16 cellular contexts compared by ENCODE assay signal in genomic region chr7:158564648-158565005, GRCh38. TPM values are rescaled to one million over a fixed set of nuclear protein-coding genes. Genes with fewer than 3 reads are reported as not detected.
DNase-seq lines count a peak whose midpoint lies in the region; TF ChIP-seq lines count a peak whose summit lies in the region.
"Had no signal": no experiment of that assay in that cellular context is flagged by ENCODE, and none has a peak within 500 bp of the region (broad histone marks: within the 10 kb centered on the region; RNA-seq: fewer than 3 reads in every experiment).

No MANE protein-coding gene starts in this region.

- H3K27me3 ChIP-seq in BLaER1 (no peaks in the 10 kb centered on the region), osteoblast (ENCODE audit: insufficient read depth, low read length) (no peaks in the 10 kb centered on the region)
- H3K27me3 ChIP-seq: BE2C had no signal

- no peak overlapping the region for H3K4me3 Mint-ChIP-seq in chondrocyte (ENCODE audit: unreplicated experiment)
- H3K4me3 Mint-ChIP-seq: CD8-positive, alpha-beta T cell; HFFc6 had no signal

- peaks cover 8% of the 10 kb centered on the region for H3K9me3 ChIP-seq in BLaER1
- no peaks in the 10 kb centered on the region for H3K9me3 ChIP-seq in osteoblast (ENCODE audit: low read depth, low read length)
- H3K9me3 ChIP-seq: A549, BE2C had no signal

- no peaks in the 10 kb centered on the region for H3K4me1 ChIP-seq in BLaER1
- no peaks in the 10 kb centered on the region for H3K4me1 ChIP-seq in osteoblast (ENCODE audit: insufficient read depth, low read length)
- H3K4me1 ChIP-seq: A549, BE2C had no signal

- H3K4me2 ChIP-seq in BLaER1: peak overlapping the region; percentile 24; the same call in 1 of the 2 replicates
- H3K4me2 ChIP-seq in osteoblast (ENCODE audit: insufficient read depth, low read length): no peak overlapping the region
- H3K4me2 ChIP-seq: A549 had no signal

- H2AFZ ChIP-seq in osteoblast (ENCODE audit: low read length): no peak overlapping the region

- H3K9ac ChIP-seq in BLaER1: no peak overlapping the region

- DNase-seq in Daoy (ENCODE audit: low read depth) (peak; percentile 44), chondrocyte (ENCODE audit: low spot score) (peak; percentile 33), osteoblast (ENCODE audit: insufficient read length, low spot score, missing footprints) (peak; percentile 61), middle frontal gyrus (ENCODE audit: extremely low spot score, low spot score) (no peak), medulla oblongata (ENCODE audit: extremely low spot score) (no peak)
- DNase-seq: BE2C; CD8-positive, alpha-beta T cell; COR-L47; DND-41; GF-D8; GOT3; HCEC 1CT; HFFc6 had no signal

- H3K27ac Mint-ChIP-seq in chondrocyte (ENCODE audit: unreplicated experiment): no peak overlapping the region
- H3K27ac Mint-ChIP-seq: CD14-positive monocyte; CD8-positive, alpha-beta T cell; HFFc6 had no signal

- H3K36me3 ChIP-seq in BLaER1: no peaks in the 10 kb centered on the region
- H3K36me3 ChIP-seq in osteoblast (ENCODE audit: insufficient read depth, low read length): no peaks in the 10 kb centered on the region
- H3K36me3 ChIP-seq: BE2C had no signal

- H3K27me3 Mint-ChIP-seq in chondrocyte (ENCODE audit: low read depth): peaks cover 2% of the 10 kb centered on the region

- H4K20me1 ChIP-seq in BLaER1 (no peaks in the 10 kb centered on the region), osteoblast (ENCODE audit: insufficient read depth, low read length) (no peaks in the 10 kb centered on the region)

- H3K27ac ChIP-seq in BLaER1 (no peak overlapping the region), osteoblast (ENCODE audit: low read depth, low read length) (no peak overlapping the region)
- H3K27ac ChIP-seq: A549 had no signal

- H3K9me3 Mint-ChIP-seq in chondrocyte (ENCODE audit: low read depth): no peaks in the 10 kb centered on the region
- H3K9me3 Mint-ChIP-seq: CD8-positive, alpha-beta T cell had no signal

- no peaks in the 10 kb centered on the region for H3K79me2 ChIP-seq in osteoblast (ENCODE audit: insufficient read depth, low read length)

- no peaks in the 10 kb centered on the region for H3K4me1 Mint-ChIP-seq in chondrocyte (ENCODE audit: low read depth)
- H3K4me1 Mint-ChIP-seq: CD14-positive monocyte had no signal

- H3K36me3 Mint-ChIP-seq in chondrocyte (ENCODE audit: low read depth): no peaks in the 10 kb centered on the region
- H3K36me3 Mint-ChIP-seq: CD14-positive monocyte; CD8-positive, alpha-beta T cell had no signal

- H3K4me3 ChIP-seq in BLaER1: no peak overlapping the region
- H3K4me3 ChIP-seq in osteoblast (ENCODE audit: insufficient read depth, low read length): no peak overlapping the region
- H3K4me3 ChIP-seq: A549 had no signal

- TF ChIP-seq CTCF in chondrocyte (IDR thresholded peaks at IDR 0.05) (no peak), osteoblast (IDR thresholded peaks at IDR 0.05; ENCODE audit: extremely low read depth, low read depth, low read length) (no peak)

RNA-seq across cellular contexts. Expression of gene PTPRN2, which starts 23.0 kb away (rescaled TPM):
- total RNA-seq in Daoy (2014; rRNA removed; shearing (Covaris generic)): 5.5 and 8.3 TPM in 2 replicates
- total RNA-seq in chondrocyte (0.30 to 0.51 TPM (median 0.36 TPM) in 3 replicates), osteoblast (0.36 and 0.88 TPM in 2 replicates)

Comparison
In these comparisons a context has a peak if more than half of its experiments do, and no peak if none do; other contexts are left out.
1. DNase-seq: peak in Daoy (single experiment), chondrocyte (single experiment) and osteoblast (single experiment); none in middle frontal gyrus (single experiment) and medulla oblongata (single experiment).